Comparison of ENCODE assay signal across 16 cellular contexts in the genomic region with DNA sequence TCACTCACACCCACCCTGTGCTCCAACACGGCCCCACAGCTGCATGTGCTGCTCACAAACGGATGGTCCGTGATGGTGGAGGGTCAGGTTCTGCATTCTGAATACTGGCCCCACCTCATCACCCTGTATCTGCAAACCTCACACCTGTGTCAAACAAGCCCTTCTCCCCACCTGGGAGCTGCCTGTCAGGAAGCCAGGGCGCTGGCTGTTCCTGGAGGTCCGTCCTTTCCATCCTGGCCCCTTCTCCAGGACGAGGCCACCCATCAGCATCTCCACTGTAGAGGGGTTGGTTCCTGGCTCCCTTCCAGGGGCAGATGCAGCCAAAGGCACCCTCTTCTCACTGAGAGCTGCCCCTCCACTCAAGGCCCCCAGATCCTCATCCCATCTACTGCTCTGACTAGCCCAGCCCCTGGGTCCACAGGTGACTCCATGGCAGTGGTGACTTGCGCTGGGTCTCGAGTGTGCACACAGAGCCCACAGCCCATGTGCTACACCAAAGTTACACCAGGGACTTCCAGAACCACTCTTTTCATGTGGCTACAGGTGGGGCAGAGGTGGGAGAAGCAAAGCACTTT.
"Had no signal": no experiment of that assay in that cellular context is flagged by ENCODE, and none has a peak within 500 bp of the region (broad histone marks: within the 10 kb centered on the region; RNA-seq: fewer than 3 reads in every experiment).

No MANE protein-coding gene starts in this region.

- H3K27ac Mint-ChIP-seq: naive thymus-derived CD4-positive, alpha-beta T cell; stimulated activated memory B cell treated with anti-CD40 and anti-IgM and Interleukin-4, amounts not matched to agents 10 μg/mL and 1 μg/mL and 100 μg/mL, for 72 hours; stimulated activated naive CD8-positive, alpha-beta T cell treated with anti-CD3 and anti-CD28 coated beads, Interleukin-15, Interleukin-2, amounts not matched to agents 100 ng/mL and 50 ng/mL, for 24 hours had no signal

- ATAC-seq: esophagus mucosa; gastrocnemius medialis; heart right ventricle; right cardiac atrium; stimulated activated memory B cell treated with anti-CD40 and anti-IgM and Interleukin-4, amounts not matched to agents 10 μg/mL and 1 μg/mL and 100 μg/mL, for 72 hours had no signal

- H3K9me3 Mint-ChIP-seq: naive thymus-derived CD4-positive, alpha-beta T cell; neural crest cell; stimulated activated memory B cell treated with anti-CD40 and anti-IgM and Interleukin-4, amounts not matched to agents 10 μg/mL and 1 μg/mL and 100 μg/mL, for 72 hours; stimulated activated naive CD8-positive, alpha-beta T cell treated with anti-CD3 and anti-CD28 coated beads, Interleukin-15, Interleukin-2, amounts not matched to agents 100 ng/mL and 50 ng/mL, for 24 hours had no signal

- DNase-seq: effector memory CD4-positive, alpha-beta T cell; gastrocnemius medialis; heart right ventricle; hypothalamus; kidney glomerular epithelial cell; mammary epithelial cell; naive thymus-derived CD4-positive, alpha-beta T cell; nucleus accumbens; ovary; right cardiac atrium; stimulated activated CD4-positive, alpha-beta T cell treated with anti-CD3 and anti-CD28 coated beads, Interleukin-4, amount 100 ng/mL, for 1 hour; testis had no signal

- H3K4me1 Mint-ChIP-seq: stimulated activated memory B cell treated with anti-CD40 and anti-IgM and Interleukin-4, amounts not matched to agents 10 μg/mL and 1 μg/mL and 100 μg/mL, for 72 hours had no signal

- H3K4me3 Mint-ChIP-seq: naive thymus-derived CD4-positive, alpha-beta T cell; neural crest cell; stimulated activated memory B cell treated with anti-CD40 and anti-IgM and Interleukin-4, amounts not matched to agents 10 μg/mL and 1 μg/mL and 100 μg/mL, for 72 hours; stimulated activated naive CD8-positive, alpha-beta T cell treated with anti-CD3 and anti-CD28 coated beads, Interleukin-15, Interleukin-2, amounts not matched to agents 100 ng/mL and 50 ng/mL, for 24 hours had no signal

- H3K36me3 Mint-ChIP-seq: naive thymus-derived CD4-positive, alpha-beta T cell had no signal

- H3K27me3 Mint-ChIP-seq: naive thymus-derived CD4-positive, alpha-beta T cell; stimulated activated memory B cell treated with anti-CD40 and anti-IgM and Interleukin-4, amounts not matched to agents 10 μg/mL and 1 μg/mL and 100 μg/mL, for 72 hours; stimulated activated naive CD8-positive, alpha-beta T cell treated with anti-CD3 and anti-CD28 coated beads, Interleukin-15, Interleukin-2, amounts not matched to agents 100 ng/mL and 50 ng/mL, for 24 hours had no signal
